15 cellular contexts compared by ENCODE assay signal in the genomic region with DNA sequence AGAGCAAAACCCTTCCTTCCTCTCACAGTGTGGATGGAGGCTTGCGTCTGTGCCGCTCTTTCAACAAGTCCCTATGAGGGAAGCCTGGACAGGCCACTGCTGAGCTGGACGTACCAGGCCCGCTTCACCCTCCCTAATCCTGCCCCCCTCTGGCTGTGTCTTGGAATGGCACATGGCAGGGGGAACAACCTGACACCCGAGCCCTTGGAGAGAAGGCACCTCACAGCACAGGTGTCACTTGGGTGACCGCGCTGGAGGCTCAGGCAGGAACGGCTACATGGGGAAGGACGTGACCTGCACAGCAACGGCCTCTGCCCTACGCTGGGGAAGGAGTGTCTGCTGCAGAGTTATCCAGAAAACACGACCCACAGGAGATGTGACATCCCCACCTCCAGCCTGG. TPM values are rescaled to one million over a fixed set of nuclear protein-coding genes. Genes with fewer than 3 reads are reported as not detected.
DNase-seq lines count a peak whose midpoint lies in the region; ATAC-seq and TF ChIP-seq lines count a peak whose summit lies in the region.
"Had no signal": no experiment of that assay in that cellular context is flagged by ENCODE, and none has a peak within 500 bp of the region (broad histone marks: within the 10 kb centered on the region; RNA-seq: fewer than 3 reads in every experiment).

No MANE protein-coding gene starts in this region.

- H3K4me1 ChIP-seq in Loucy (ENCODE audit: insufficient read depth, low read length, poor library complexity, severe bottlenecking): peaks cover 2% of the 10 kb centered on the region
- H3K4me1 ChIP-seq in neural progenitor cell: peaks cover 5% of the 10 kb centered on the region
- H3K4me1 ChIP-seq: colonic mucosa had no signal

- no peak for DNase-seq in GM12864 (ENCODE audit: low read depth)
- DNase-seq in ecto neural progenitor cell (ENCODE audit: low spot score): peak; percentile 61
- peak; percentile 46 for DNase-seq in neural progenitor cell (ENCODE audit: low spot score)
- DNase-seq in GM13976 (ENCODE audit: low spot score): no peak
- DNase-seq in stimulated activated CD4-positive, alpha-beta T cell treated with anti-CD3 and anti-CD28 coated beads, Interleukin-4, amount 100 ng/mL, for 1 hour: no peak
- DNase-seq: activated CD8-positive, alpha-beta memory T cell treated with anti-CD3 and anti-CD28 coated beads for 24 hours; colonic mucosa; DMS79; Kasumi-1; left ventricle myocardium superior; upper lobe of left lung had no signal

- no peaks in the 10 kb centered on the region for H3K9me2 ChIP-seq in Loucy (replicated peaks; ENCODE audit: low read depth, low read length)

- in situ Hi-C loops in GM13976 (cut with MboI; ENCODE audit: low sequenced_read_pairs, unreplicated experiment): no loop called here

- H3K27me3 ChIP-seq in Loucy (ENCODE audit: insufficient read depth, low read length, poor library complexity, severe bottlenecking) (no peaks in the 10 kb centered on the region), neural progenitor cell (no peaks in the 10 kb centered on the region)
- H3K27me3 ChIP-seq: colonic mucosa, upper lobe of left lung had no signal

- peaks cover 9% of the 10 kb centered on the region for H3K27me3 Mint-ChIP-seq in neural progenitor cell (ENCODE audit: insufficient read depth, low read depth)

- H2AFZ ChIP-seq in Loucy (ENCODE audit: low read length) (no peak overlapping the region), neural progenitor cell (replicated peaks) (no peak overlapping the region)

- no peaks in the 10 kb centered on the region for H3F3A ChIP-seq in Loucy (ENCODE audit: low read depth)
- no peaks in the 10 kb centered on the region for H3F3A ChIP-seq in neural progenitor cell (ENCODE audit: low read depth)

- H3K4me3 ChIP-seq in GM12864 (ENCODE audit: low read depth, low read length) (no peak overlapping the region), Loucy (ENCODE audit: low read length, poor library complexity, severe bottlenecking) (no peak overlapping the region), neural progenitor cell (no peak overlapping the region)
- H3K4me3 ChIP-seq: colonic mucosa, upper lobe of left lung had no signal

- peak; percentile 11 for TF ChIP-seq CTCF in GM12864 (IDR thresholded peaks at IDR 0.05; ENCODE audit: low read depth, low read length, missing control alignments)
- peak; percentile 44 for TF ChIP-seq CTCF in Loucy (conservative IDR thresholded peaks at IDR 0.05; ENCODE audit: low read length)
- peak; percentile 46 for TF ChIP-seq CTCF in neural progenitor cell (IDR thresholded peaks at IDR 0.05)
- no peak for TF ChIP-seq CTCF in GM13976 (IDR thresholded peaks at IDR 0.05; ENCODE audit: borderline replicate concordance, control extremely low read depth, extremely low read depth, insufficient read depth, missing control alignments)

- no peak overlapping the region for H3K4me3 Mint-ChIP-seq in neural progenitor cell

- H3K4me2 ChIP-seq in Loucy (ENCODE audit: low read depth, low read length, poor library complexity, severe bottlenecking) (no peak overlapping the region), neural progenitor cell (no peak overlapping the region)

- H3K27ac ChIP-seq in neural progenitor cell: no peak overlapping the region
- H3K27ac ChIP-seq: colonic mucosa, upper lobe of left lung had no signal

- H3K27ac Mint-ChIP-seq in neural progenitor cell: no peak overlapping the region

- H3K36me3 ChIP-seq in Loucy (ENCODE audit: insufficient read depth, low read length): peaks cover 10% of the 10 kb centered on the region; the same call in 1 of the 2 replicates
- H3K36me3 ChIP-seq in neural progenitor cell: no peaks in the 10 kb centered on the region
- H3K36me3 ChIP-seq: colonic mucosa had no signal

- H3K36me3 Mint-ChIP-seq in neural progenitor cell: peaks cover 3% of the 10 kb centered on the region
- H3K36me3 Mint-ChIP-seq: activated naive CD4-positive, alpha-beta T cell treated with anti-CD3 and anti-CD28 coated beads, Interleukin-2, amount 50 U/mL, for 72 hours had no signal

- H4K20me1 ChIP-seq in Loucy (ENCODE audit: insufficient read depth, low read length, poor library complexity, severe bottlenecking): peaks cover 6% of the 10 kb centered on the region
- H4K20me1 ChIP-seq in neural progenitor cell (ENCODE audit: low read depth): no peaks in the 10 kb centered on the region

- H3K9me3 Mint-ChIP-seq in neural progenitor cell: no peaks in the 10 kb centered on the region
- H3K9me3 Mint-ChIP-seq: activated naive CD4-positive, alpha-beta T cell treated with anti-CD3 and anti-CD28 coated beads, Interleukin-2, amount 50 U/mL, for 72 hours had no signal

- peaks cover 11% of the 10 kb centered on the region for H3K4me1 Mint-ChIP-seq in neural progenitor cell

- H3K79me2 ChIP-seq in Loucy (ENCODE audit: insufficient read depth, low read length): peaks cover 49% of the 10 kb centered on the region
- peaks cover 35% of the 10 kb centered on the region for H3K79me2 ChIP-seq in neural progenitor cell (ENCODE audit: low read depth)

- no peak overlapping the region for H3K9ac ChIP-seq in Loucy (ENCODE audit: low read depth, low read length, poor library complexity, severe bottlenecking)
- H3K9ac ChIP-seq in neural progenitor cell: no peak overlapping the region

- ATAC-seq in HG03025 (IDR thresholded peaks at IDR 0.05; ENCODE audit: low FRiP score, unreplicated experiment) (no peak), GM18907 (IDR thresholded peaks at IDR 0.05; ENCODE audit: unreplicated experiment) (no peak)
- ATAC-seq: activated naive CD4-positive, alpha-beta T cell treated with anti-CD3 and anti-CD28 coated beads, Interleukin-2, amount 50 U/mL, for 72 hours; left ventricle myocardium superior had no signal

- H3K9me3 ChIP-seq in Loucy (ENCODE audit: insufficient read depth, low read depth, low read length) (no peaks in the 10 kb centered on the region), neural progenitor cell (ENCODE audit: low read depth) (no peaks in the 10 kb centered on the region)
- H3K9me3 ChIP-seq: colonic mucosa, upper lobe of left lung had no signal

RNA-seq across cellular contexts. Expression of gene CARS1, which starts 11.0 kb away (rescaled TPM):
- total RNA-seq in neural progenitor cell (ENCODE audit: low replicate concordance): 17.2 and 22.3 TPM in 2 replicates

RNA-seq across cellular contexts. Expression of gene NAP1L4, which starts 54.1 kb away (rescaled TPM):
- 108 and 191 TPM in 2 replicates for total RNA-seq in neural progenitor cell (ENCODE audit: low replicate concordance)

Comparison
In these comparisons a context has a peak if more than half of its experiments do, and no peak if none do; other contexts are left out.
1. DNase-seq: peak in ecto neural progenitor cell (single experiment) and neural progenitor cell (single experiment); none in GM12864 (single experiment), GM13976 (single experiment) and stimulated activated CD4-positive, alpha-beta T cell treated with anti-CD3 and anti-CD28 coated beads, Interleukin-4, amount 100 ng/mL, for 1 hour (single experiment).